Comparison of ENCODE assay signal across 1 cellular context in the genomic region with DNA sequence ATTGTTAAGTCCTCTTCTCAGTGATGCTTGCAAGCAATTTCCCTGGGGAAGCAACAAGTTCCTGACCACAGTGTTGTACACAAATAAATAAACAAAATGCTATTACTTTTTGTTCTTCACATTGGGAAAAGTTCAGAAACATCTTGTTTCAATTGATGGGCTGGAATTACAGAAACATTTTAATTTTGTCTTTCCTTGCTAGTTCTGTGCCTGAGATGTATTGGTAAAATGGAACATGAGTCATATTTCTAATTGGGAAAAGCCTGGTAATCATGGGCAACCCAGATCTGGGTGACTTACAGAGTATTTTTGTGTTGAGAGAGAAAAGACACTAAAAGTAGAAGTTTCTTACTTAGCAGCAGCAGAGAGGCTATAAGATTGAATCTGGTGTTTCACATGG.
TF ChIP-seq lines count a peak whose summit lies in the region.

No MANE protein-coding gene starts in this region.

TF ChIP-seq in HepG2, 621 proteins besides CTCF, POLR2A, EP300 and RAD21 (continued from another document):
- TF ChIP-seq, protein P1, sequence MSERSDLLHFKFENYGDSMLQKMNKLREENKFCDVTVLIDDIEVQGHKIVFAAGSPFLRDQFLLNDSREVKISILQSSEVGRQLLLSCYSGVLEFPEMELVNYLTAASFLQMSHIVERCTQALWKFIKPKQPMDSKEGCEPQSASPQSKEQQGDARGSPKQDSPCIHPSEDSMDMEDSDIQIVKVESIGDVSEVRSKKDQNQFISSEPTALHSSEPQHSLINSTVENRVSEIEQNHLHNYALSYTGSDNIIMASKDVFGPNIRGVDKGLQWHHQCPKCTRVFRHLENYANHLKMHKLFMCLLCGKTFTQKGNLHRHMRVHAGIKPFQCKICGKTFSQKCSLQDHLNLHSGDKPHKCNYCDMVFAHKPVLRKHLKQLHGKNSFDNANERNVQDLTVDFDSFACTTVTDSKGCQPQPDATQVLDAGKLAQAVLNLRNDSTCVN (CRISPR knock-in tag; IDR thresholded peaks at IDR 0.05; ENCODE audit: borderline replicate concordance) = no peak
- no peak for TF ChIP-seq MTF2 (CRISPR knock-in tag; IDR thresholded peaks at IDR 0.05; ENCODE audit: borderline replicate concordance)
- no peak for TF ChIP-seq ZIK1 (CRISPR knock-in tag; IDR thresholded peaks at IDR 0.05; ENCODE audit: borderline replicate concordance, low read depth)
